26 cellular contexts compared by ENCODE assay signal in the genomic region with DNA sequence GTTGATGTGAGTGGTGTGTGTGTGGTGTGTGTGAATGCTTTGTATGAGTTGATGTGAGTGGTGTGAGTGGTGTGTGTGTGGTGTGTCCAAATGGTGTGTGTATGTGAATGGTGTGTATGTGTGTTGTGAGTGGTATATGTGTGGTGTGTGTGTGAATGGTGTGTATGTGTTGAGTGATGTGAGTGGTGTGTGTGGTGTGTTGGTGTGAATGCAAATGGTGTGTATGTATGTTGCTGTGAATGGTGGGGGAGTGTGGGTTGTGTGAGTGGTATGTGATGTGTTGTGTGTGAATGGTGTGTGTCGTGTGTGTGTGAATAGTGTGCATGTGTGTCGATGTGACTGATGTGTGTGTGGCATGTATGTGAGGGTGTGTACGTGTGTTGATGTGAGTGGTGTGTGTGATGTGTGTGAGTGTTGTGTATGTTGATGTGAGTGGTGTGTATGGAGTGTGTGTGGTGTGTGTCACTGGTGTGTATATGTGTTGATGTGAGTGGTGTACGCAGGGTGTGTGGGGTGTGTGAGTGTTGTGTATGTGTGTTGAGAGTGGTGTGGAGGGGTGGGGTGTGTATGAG. TPM values are rescaled to one million over a fixed set of nuclear protein-coding genes. Genes with fewer than 3 reads are reported as not detected.
"Had no signal": no experiment of that assay in that cellular context is flagged by ENCODE, and none has a peak within 500 bp of the region (broad histone marks: within the 10 kb centered on the region; RNA-seq: fewer than 3 reads in every experiment).

No MANE protein-coding gene starts in this region.

- H3K4me3 ChIP-seq: body of pancreas, cardiac muscle cell, esophagus squamous epithelium, gastrocnemius medialis, stomach, suprapubic skin, transverse colon had no signal

- H3K27ac ChIP-seq: body of pancreas, cardiac muscle cell, esophagus squamous epithelium, gastrocnemius medialis, stomach, suprapubic skin, transverse colon had no signal

- H3K9me3 Mint-ChIP-seq: activated B cell treated with CpG ODN at 0.5 μM for 24 hours; activated naive CD4-positive, alpha-beta T cell treated with anti-CD3 and anti-CD28 coated beads for 36 hours; activated naive CD8-positive, alpha-beta T cell treated with anti-CD3 and anti-CD28 coated beads, Interleukin-2, amount 10 ng/mL, durations not matched to agents 7 days and 5 days; activated T-cell treated with anti-CD3 and anti-CD28 coated beads, Interleukin-2, amount 50 U/mL, for 24 hours; effector memory CD8-positive, alpha-beta T cell; memory B cell; nephron; stimulated activated memory B cell treated with anti-CD40 and anti-IgM and Interleukin-4, amounts not matched to agents 10 μg/mL and 1 μg/mL and 100 μg/mL, for 72 hours; T-helper 1 cell treated with Interleukin-12 subunit alpha and Interleukin-12 subunit beta and Interleukin-4 antibody, amounts not matched to agents 30 μg/mL and 1 μg/mL, for 36 hours had no signal

- H3K4me1 ChIP-seq: body of pancreas, esophagus squamous epithelium, gastrocnemius medialis, stomach, suprapubic skin had no signal

- H3K4me3 Mint-ChIP-seq: activated B cell treated with CpG ODN at 0.5 μM for 24 hours; activated CD4-positive, alpha-beta T cell treated with anti-CD3 and anti-CD28 coated beads for 36 hours; activated naive CD4-positive, alpha-beta T cell treated with anti-CD3 and anti-CD28 coated beads for 36 hours; activated naive CD8-positive, alpha-beta T cell treated with anti-CD3 and anti-CD28 coated beads, Interleukin-2, amount 10 ng/mL, durations not matched to agents 7 days and 5 days; activated T-cell treated with anti-CD3 and anti-CD28 coated beads, Interleukin-2, amount 50 U/mL, for 24 hours; effector memory CD8-positive, alpha-beta T cell; memory B cell; nephron; stimulated activated memory B cell treated with anti-CD40 and anti-IgM and Interleukin-4, amounts not matched to agents 10 μg/mL and 1 μg/mL and 100 μg/mL, for 72 hours; T-helper 1 cell treated with Interleukin-12 subunit alpha and Interleukin-12 subunit beta and Interleukin-4 antibody, amounts not matched to agents 30 μg/mL and 1 μg/mL, for 36 hours had no signal

- H3K36me3 Mint-ChIP-seq: activated naive CD8-positive, alpha-beta T cell treated with anti-CD3 and anti-CD28 coated beads, Interleukin-2, amount 10 ng/mL, durations not matched to agents 7 days and 5 days; memory B cell; stimulated activated memory B cell treated with anti-CD40 and anti-IgM and Interleukin-4, amounts not matched to agents 10 μg/mL and 1 μg/mL and 100 μg/mL, for 72 hours had no signal

- H3K9me3 ChIP-seq: body of pancreas, esophagus squamous epithelium, gastrocnemius medialis, stomach, suprapubic skin, transverse colon had no signal

- H3K36me3 ChIP-seq: cardiac muscle cell, esophagus squamous epithelium, gastrocnemius medialis, stomach, suprapubic skin, transverse colon had no signal

- DNase-seq: activated B cell treated with CpG ODN at 0.5 μM for 24 hours; activated CD4-positive, alpha-beta T cell treated with anti-CD3 and anti-CD28 coated beads for 36 hours; activated CD4-positive, alpha-beta T cell treated with anti-CD3 and anti-CD28 coated beads, Interleukin-2, amount 50 U/mL, for 4 hours; activated CD8-positive, alpha-beta memory T cell treated with anti-CD3 and anti-CD28 coated beads for 24 hours; activated CD8-positive, alpha-beta memory T cell treated with anti-CD3 and anti-CD28 coated beads, Interleukin-2, amount 50 U/mL, for 4 hours; activated naive CD4-positive, alpha-beta T cell treated with anti-CD3 and anti-CD28 coated beads for 36 hours; activated naive CD8-positive, alpha-beta T cell treated with anti-CD3 and anti-CD28 coated beads, Interleukin-2, amount 10 ng/mL, durations not matched to agents 7 days and 5 days; activated T-cell treated with anti-CD3 and anti-CD28 coated beads, Interleukin-2, amount 50 U/mL, for 24 hours; amniotic stem cell; body of pancreas; effector memory CD8-positive, alpha-beta T cell; esophagus squamous epithelium; gastrocnemius medialis; left cardiac atrium; small intestine; stimulated activated CD4-positive, alpha-beta T cell treated with anti-CD3 and anti-CD28 coated beads, Interleukin-15, amount 100 ng/mL, for 24 hours; stomach; T1000; transverse colon had no signal

- H3K4me1 Mint-ChIP-seq: activated B cell treated with CpG ODN at 0.5 μM for 24 hours; activated CD4-positive, alpha-beta T cell treated with anti-CD3 and anti-CD28 coated beads for 36 hours; activated naive CD8-positive, alpha-beta T cell treated with anti-CD3 and anti-CD28 coated beads, Interleukin-2, amount 10 ng/mL, durations not matched to agents 7 days and 5 days; memory B cell; stimulated activated memory B cell treated with anti-CD40 and anti-IgM and Interleukin-4, amounts not matched to agents 10 μg/mL and 1 μg/mL and 100 μg/mL, for 72 hours had no signal

- ATAC-seq: activated CD4-positive, alpha-beta T cell treated with anti-CD3 and anti-CD28 coated beads for 36 hours; body of pancreas; effector memory CD8-positive, alpha-beta T cell; gastrocnemius medialis; left cardiac atrium; sciatic nerve; stimulated activated memory B cell treated with anti-CD40 and anti-IgM and Interleukin-4, amounts not matched to agents 10 μg/mL and 1 μg/mL and 100 μg/mL, for 72 hours had no signal

- H3K27me3 ChIP-seq: body of pancreas, cardiac muscle cell, gastrocnemius medialis, stomach, transverse colon had no signal

- H3K27ac Mint-ChIP-seq: activated B cell treated with CpG ODN at 0.5 μM for 24 hours; activated CD4-positive, alpha-beta T cell treated with anti-CD3 and anti-CD28 coated beads for 36 hours; activated naive CD4-positive, alpha-beta T cell treated with anti-CD3 and anti-CD28 coated beads for 36 hours; activated naive CD8-positive, alpha-beta T cell treated with anti-CD3 and anti-CD28 coated beads, Interleukin-2, amount 10 ng/mL, durations not matched to agents 7 days and 5 days; activated T-cell treated with anti-CD3 and anti-CD28 coated beads, Interleukin-2, amount 50 U/mL, for 24 hours; effector memory CD8-positive, alpha-beta T cell; memory B cell; nephron; stimulated activated memory B cell treated with anti-CD40 and anti-IgM and Interleukin-4, amounts not matched to agents 10 μg/mL and 1 μg/mL and 100 μg/mL, for 72 hours; T-helper 1 cell treated with Interleukin-12 subunit alpha and Interleukin-12 subunit beta and Interleukin-4 antibody, amounts not matched to agents 30 μg/mL and 1 μg/mL, for 36 hours had no signal

RNA-seq across cellular contexts. Expression of gene ARNT2, which starts 40.6 kb away (rescaled TPM):
- total RNA-seq: activated B cell treated with CpG ODN at 0.5 μM for 24 hours; activated naive CD8-positive, alpha-beta T cell treated with anti-CD3 and anti-CD28 coated beads, Interleukin-2, amount 10 ng/mL, durations not matched to agents 7 days and 5 days had no signal
